Comparison of ENCODE assay signal across 21 cellular contexts in the genomic region with DNA sequence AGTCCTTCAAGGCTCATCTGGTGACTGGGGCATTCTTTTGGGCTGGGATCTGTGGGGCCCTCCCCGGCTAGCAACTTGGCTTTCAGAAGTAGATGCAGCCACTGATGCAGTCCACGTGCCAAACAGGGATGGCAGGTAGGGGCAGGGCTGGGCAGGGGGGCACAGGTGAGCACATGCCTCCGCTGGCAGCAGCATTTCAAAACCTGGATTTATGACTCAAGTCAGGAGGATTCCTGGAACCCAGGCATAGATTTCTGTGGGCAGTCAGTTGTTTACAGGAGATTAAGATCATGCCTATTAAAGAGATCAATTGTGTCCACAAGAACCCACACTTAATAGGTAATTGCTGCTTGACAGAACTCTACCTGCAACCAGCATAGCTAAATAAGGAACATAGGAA. TPM values are rescaled to one million over a fixed set of nuclear protein-coding genes. Genes with fewer than 3 reads are reported as not detected.
A peak's percentile ranks its signal among the peaks of the same experiment; 100 is the strongest.
DNase-seq lines count a peak whose midpoint lies in the region; ATAC-seq, FAIRE-seq and TF ChIP-seq lines count a peak whose summit lies in the region.
"Had no signal": no experiment of that assay in that cellular context is flagged by ENCODE, and none has a peak within 500 bp of the region (broad histone marks: within the 10 kb centered on the region; RNA-seq: fewer than 3 reads in every experiment).

No MANE protein-coding gene starts in this region.

- intact Hi-C loops in prostate gland (cut with DNase I): no loop called here

- H3K4me3 ChIP-seq in keratinocyte (ENCODE audit: control insufficient read depth in 2 of 3, extremely low read depth in 1 of 3, insufficient read depth in 2 of 3, low read depth in 1 of 3, low read length in 3 of 3) (no peak overlapping the region), prostate gland (no peak overlapping the region)

- no peak for ATAC-seq in GM18909 (IDR thresholded peaks at IDR 0.05; ENCODE audit: poor library complexity, unreplicated experiment)
- ATAC-seq: SK-N-SH treated with all-trans-retinoic acid at 6 μM for 48 hours had no signal

- H4K20me1 ChIP-seq in keratinocyte (ENCODE audit: control insufficient read depth, extremely low read depth, insufficient read depth, low read length): no peaks in the 10 kb centered on the region

- peak; percentile 8 for DNase-seq in DMS153 (lab: John Stamatoyannopoulos, UW)
- DNase-seq in DMS153 treated with DMSO at 0.1 percent for 48 hours (lab: John Stamatoyannopoulos, UW; ENCODE audit: unreplicated experiment): no peak
- peak; percentile 40 for DNase-seq in keratinocyte (ENCODE audit: low read depth, low spot score)
- DNase-seq in prostate gland (ENCODE audit: low spot score): peak; percentile 87
- DNase-seq in GF-D8 (lab: John Stamatoyannopoulos, UW): no peak
- no peak for DNase-seq in NCI-H524 treated with DMSO at 0.1 percent for 48 hours (lab: John Stamatoyannopoulos, UW)
- DNase-seq: C1 segment of cervical spinal cord, GOT3, KBM-7, NCI-H1092 treated with DMSO at 0.1 percent for 48 hours, NCI-H2029 treated with DMSO at 0.1 percent for 48 hours, NCI-H2227 treated with DMSO at 0.1 percent for 48 hours, NCI-H69, Right ventricle myocardium superior had no signal

- WGBS in prostate gland: 46% methylated on average over 3 of the region's 3 CpGs

- H3K4me1 ChIP-seq in keratinocyte (ENCODE audit: control insufficient read depth, extremely low read depth, insufficient read depth, low read length) (peaks cover 9% of the 10 kb centered on the region), prostate gland (replicated peaks) (no peaks in the 10 kb centered on the region)

- no peak for FAIRE-seq in keratinocyte (lab: Jason Lieb, UNC)
- FAIRE-seq: GM12892 had no signal

- TF ChIP-seq POLR2A in prostate gland (IDR thresholded peaks at IDR 0.05): no peak

- H3K27ac ChIP-seq in VCaP: peak overlapping the region; percentile 79
- no peak overlapping the region for H3K27ac ChIP-seq in keratinocyte (ENCODE audit: control insufficient read depth, insufficient read depth, low read length)
- H3K27ac ChIP-seq in prostate gland: no peak overlapping the region
- H3K27ac ChIP-seq: HL-60 had no signal

- H3K4me2 ChIP-seq in keratinocyte (ENCODE audit: control insufficient read depth, extremely low read depth, insufficient read depth, low read depth, low read length): no peak overlapping the region

- no peaks in the 10 kb centered on the region for H3K9me1 ChIP-seq in keratinocyte (ENCODE audit: control insufficient read depth, extremely low read depth, insufficient read depth, low read length)

- H3K27me3 ChIP-seq in keratinocyte (ENCODE audit: control insufficient read depth, extremely low read depth, insufficient read depth, low read length) (no peaks in the 10 kb centered on the region), prostate gland (replicated peaks; ENCODE audit: insufficient read depth) (no peaks in the 10 kb centered on the region)

- TF ChIP-seq CTCF in VCaP (conservative IDR thresholded peaks at IDR 0.05) (no peak), keratinocyte (optimal IDR thresholded peaks at IDR 0.05 in 1 of 3, IDR thresholded peaks at IDR 0.05 in 1 of 3, conservative IDR thresholded peaks at IDR 0.05 in 1 of 3; ENCODE audit: extremely low read depth in 1 of 3, insufficient read depth in 2 of 3, low read length in 3 of 3) (no peak), prostate gland (IDR thresholded peaks at IDR 0.05) (no peak)

- H3K36me3 ChIP-seq in keratinocyte (ENCODE audit: control insufficient read depth in 2 of 2, extremely low read depth in 1 of 2, insufficient read depth in 2 of 2, low read length in 2 of 2) (no peaks in the 10 kb centered on the region), prostate gland (no peaks in the 10 kb centered on the region)

- no peaks in the 10 kb centered on the region for H3K79me2 ChIP-seq in keratinocyte (ENCODE audit: control insufficient read depth, insufficient read depth, low read length)

- dilution Hi-C loops in keratinocyte (cut with MboI; ENCODE audit: extremely low pct_ligation_motif_present, low sequenced_read_pairs): no loop called here

- H3K9me3 ChIP-seq in keratinocyte (ENCODE audit: control insufficient read depth, low read depth, low read length) (no peaks in the 10 kb centered on the region), prostate gland (no peaks in the 10 kb centered on the region)

- H3K9ac ChIP-seq in keratinocyte (ENCODE audit: control insufficient read depth, extremely low read depth, insufficient read depth, low read length): no peak overlapping the region

- H2AFZ ChIP-seq in keratinocyte (ENCODE audit: control insufficient read depth, low read length): no peak overlapping the region

RNA-seq across cellular contexts. Expression of gene HABP2, which starts 0.8 kb away (rescaled TPM):
- not detected in 3 replicates for polyA plus RNA-seq in keratinocyte
- polyA plus RNA-seq in keratinocyte (2011; ENCODE audit: low read depth): not detected
- not detected in 2 replicates for polyA plus RNA-seq in keratinocyte (2011; cell fraction: cytosol; rRNA removed)
- not detected in 2 replicates for polyA plus RNA-seq in keratinocyte (2011; cell fraction: nucleus; rRNA removed)
- not detected in 2 replicates for polyA plus RNA-seq in keratinocyte (2012; ENCODE audit: low replicate concordance)
- polyA minus RNA-seq in keratinocyte: not detected in 3 replicates
- polyA minus RNA-seq in keratinocyte (2011; cell fraction: cytosol; rRNA and poly(A)+ RNA removed): not detected
- not detected in 2 replicates for polyA minus RNA-seq in keratinocyte (2011; cell fraction: nucleus; rRNA and poly(A)+ RNA removed)
- under 1 TPM in 1 of 2 donors, not detected in 1; 0.17 TPM for total RNA-seq in prostate gland
- total RNA-seq: A172, M059J had no signal

Comparison
In these comparisons a context has a peak if more than half of its experiments do, and no peak if none do; other contexts are left out.
1. DNase-seq: peak in DMS153 (single experiment), keratinocyte (single experiment) and prostate gland (single experiment); none in DMS153 treated with DMSO at 0.1 percent for 48 hours (single experiment), GF-D8 (single experiment) and NCI-H524 treated with DMSO at 0.1 percent for 48 hours (single experiment).